In genomic region chr2:143458258-143458954, GRCh38 we compare ENCODE assay signal across 18 cellular contexts.
DNase-seq lines count a peak whose midpoint lies in the region; TF ChIP-seq lines count a peak whose summit lies in the region.
"Had no signal": no experiment of that assay in that cellular context is flagged by ENCODE, and none has a peak within 500 bp of the region (broad histone marks: within the 10 kb centered on the region; RNA-seq: fewer than 3 reads in every experiment).

No MANE protein-coding gene starts in this region.

- no peaks in the 10 kb centered on the region for H4K20me1 ChIP-seq in GM23248 (ENCODE audit: insufficient read depth)
- H4K20me1 ChIP-seq: BLaER1 had no signal

- H3K27ac ChIP-seq in GM23248: no peak overlapping the region
- H3K27ac ChIP-seq in neutrophil: peak overlapping the region; percentile 8
- H3K27ac ChIP-seq in endodermal cell (ENCODE audit: low read depth, low read length): no peak overlapping the region
- H3K27ac ChIP-seq: 22Rv1, BLaER1, SJSA1 had no signal

- WGBS in GM23248 (ENCODE audit: low coverage in 1 of 2, low lambda C conversion rate in 2 of 2, missing lambda C conversion rate in 2 of 2), 2 experiments: 88 to 89% methylated on average over 7 of the region's 7 CpGs
- WGBS in endodermal cell (ENCODE audit: insufficient coverage in 1 of 2, insufficient read length in 1 of 2), 2 experiments: 95 to 98% methylated on average over 6 to 7 of the region's 7 CpGs

- no peak overlapping the region for H3K4me2 ChIP-seq in GM23248 (ENCODE audit: unreplicated experiment)
- H3K4me2 ChIP-seq: BLaER1 had no signal

- no peak overlapping the region for H3K9ac ChIP-seq in GM23248
- H3K9ac ChIP-seq in adipocyte (ENCODE audit: low read length): no peak overlapping the region
- no peak overlapping the region for H3K9ac ChIP-seq in endodermal cell (ENCODE audit: extremely low read depth, low read length, poor library complexity, severe bottlenecking)
- H3K9ac ChIP-seq: BLaER1 had no signal

- DNase-seq in DMS 273 (lab: John Stamatoyannopoulos, UW; ENCODE audit: unreplicated experiment): peak; percentile 2
- DNase-seq in DMS 273 treated with DMSO at 0.1 percent for 48 hours (lab: John Stamatoyannopoulos, UW): no peak
- peak; percentile 15 for DNase-seq in GM23248
- DNase-seq in adipocyte (ENCODE audit: low read depth): peak; percentile 23
- DNase-seq in activated CD4-positive, alpha-beta T cell treated with anti-CD3 and anti-CD28 coated beads, Interleukin-2, amount 50 U/mL, for 1 hour: no peak
- DNase-seq in OCI-M1 (lab: John Stamatoyannopoulos, UW): no peak
- no peak for DNase-seq in endodermal cell
- DNase-seq: CD8-positive, alpha-beta T cell; H9; NCI-H1105; NCI-H1694 treated with DMSO at 0.1 percent for 48 hours; NCI-H2107; NCI-H345 had no signal

- no peaks in the 10 kb centered on the region for H3K4me1 Mint-ChIP-seq in endodermal cell

- H3K4me1 ChIP-seq in GM23248 (ENCODE audit: insufficient read depth) (peaks cover 6% of the 10 kb centered on the region; the same call in 1 of the 2 replicates), adipocyte (ENCODE audit: control insufficient read depth, insufficient read depth, low read length) (peaks cover 7% of the 10 kb centered on the region), neutrophil (ENCODE audit: control insufficient read depth in 1 of 2, insufficient read depth in 1 of 2, low read depth in 1 of 2, low read length in 1 of 2) (no peaks in the 10 kb centered on the region), endodermal cell (ENCODE audit: control insufficient read depth, insufficient read depth, low read length) (no peaks in the 10 kb centered on the region)
- H3K4me1 ChIP-seq: BLaER1, SJSA1 had no signal

- H3K36me3 ChIP-seq in GM23248 (ENCODE audit: low read depth) (no peaks in the 10 kb centered on the region), adipocyte (ENCODE audit: control insufficient read depth, insufficient read depth, low read length, severe bottlenecking) (no peaks in the 10 kb centered on the region), neutrophil (no peaks in the 10 kb centered on the region), endodermal cell (ENCODE audit: control insufficient read depth, insufficient read depth, low read length) (no peaks in the 10 kb centered on the region)
- H3K36me3 ChIP-seq: BLaER1, SJSA1 had no signal

- H3K9me3 ChIP-seq in GM23248 (ENCODE audit: low read depth): no peaks in the 10 kb centered on the region
- H3K9me3 ChIP-seq in adipocyte (ENCODE audit: control insufficient read depth, low read length): peaks cover 6% of the 10 kb centered on the region
- H3K9me3 ChIP-seq in neutrophil: no peaks in the 10 kb centered on the region
- H3K9me3 ChIP-seq in endodermal cell (ENCODE audit: control insufficient read depth, low read length): no peaks in the 10 kb centered on the region
- H3K9me3 ChIP-seq: BLaER1, SJSA1 had no signal

- 0 out of 2 replicates have a peak, but pooled peaks cover 5% of the 10 kb centered on the region for H3F3A ChIP-seq in GM23248 (ENCODE audit: insufficient read depth)

- H3K27me3 ChIP-seq in GM23248 (replicated peaks; ENCODE audit: insufficient read depth) (no peaks in the 10 kb centered on the region), adipocyte (replicated peaks; ENCODE audit: control insufficient read depth, insufficient read depth, low read length) (no peaks in the 10 kb centered on the region), neutrophil (no peaks in the 10 kb centered on the region), endodermal cell (ENCODE audit: control insufficient read depth, insufficient read depth, low read length, poor library complexity, severe bottlenecking) (no peaks in the 10 kb centered on the region)
- H3K27me3 ChIP-seq: BLaER1, SJSA1 had no signal

- TF ChIP-seq CTCF in neutrophil (IDR thresholded peaks at IDR 0.05): no peak
- no peak for TF ChIP-seq CTCF in endodermal cell (conservative IDR thresholded peaks at IDR 0.05)

- H3K79me2 ChIP-seq in GM23248 (ENCODE audit: insufficient read depth): no peaks in the 10 kb centered on the region

- in situ Hi-C loops in GM23248 (cut with MboI): no loop called here

- no peaks in the 10 kb centered on the region for H3K27me3 Mint-ChIP-seq in endodermal cell (ENCODE audit: insufficient read depth)
- H3K27me3 Mint-ChIP-seq: IgD-negative memory B cell had no signal

- no peaks in the 10 kb centered on the region for H3K9me3 Mint-ChIP-seq in endodermal cell
- H3K9me3 Mint-ChIP-seq: H9, IgD-negative memory B cell had no signal

- H2AFZ ChIP-seq in GM23248: no peak overlapping the region

- no peaks in the 10 kb centered on the region for H3K36me3 Mint-ChIP-seq in endodermal cell (ENCODE audit: low read depth)

- no peak overlapping the region for H3K27ac Mint-ChIP-seq in endodermal cell
- H3K27ac Mint-ChIP-seq: CD8-positive, alpha-beta T cell; H9; IgD-negative memory B cell had no signal

- no peak overlapping the region for H3K4me3 Mint-ChIP-seq in endodermal cell
- H3K4me3 Mint-ChIP-seq: CD8-positive, alpha-beta T cell; H9; IgD-negative memory B cell had no signal

- H3K4me3 ChIP-seq in GM23248: no peak overlapping the region
- H3K4me3 ChIP-seq in adipocyte (ENCODE audit: low read length): no peak overlapping the region
- H3K4me3 ChIP-seq in neutrophil (ENCODE audit: low read depth in 1 of 2, low read length in 1 of 2): no peak overlapping the region
- no peak overlapping the region for H3K4me3 ChIP-seq in endodermal cell (ENCODE audit: low read length)
- H3K4me3 ChIP-seq: BLaER1, SJSA1 had no signal

- H3K9me2 ChIP-seq in GM23248 (ENCODE audit: insufficient read depth): no peaks in the 10 kb centered on the region

Comparison
In these comparisons a context has a peak if more than half of its experiments do, and no peak if none do; other contexts are left out.
1. DNase-seq: peak in DMS 273 (single experiment), GM23248 (single experiment) and adipocyte (single experiment); none in DMS 273 treated with DMSO at 0.1 percent for 48 hours (single experiment), activated CD4-positive, alpha-beta T cell treated with anti-CD3 and anti-CD28 coated beads, Interleukin-2, amount 50 U/mL, for 1 hour (single experiment), OCI-M1 (single experiment) and endodermal cell (single experiment).